12 cellular contexts compared by ENCODE assay signal in the genomic region with DNA sequence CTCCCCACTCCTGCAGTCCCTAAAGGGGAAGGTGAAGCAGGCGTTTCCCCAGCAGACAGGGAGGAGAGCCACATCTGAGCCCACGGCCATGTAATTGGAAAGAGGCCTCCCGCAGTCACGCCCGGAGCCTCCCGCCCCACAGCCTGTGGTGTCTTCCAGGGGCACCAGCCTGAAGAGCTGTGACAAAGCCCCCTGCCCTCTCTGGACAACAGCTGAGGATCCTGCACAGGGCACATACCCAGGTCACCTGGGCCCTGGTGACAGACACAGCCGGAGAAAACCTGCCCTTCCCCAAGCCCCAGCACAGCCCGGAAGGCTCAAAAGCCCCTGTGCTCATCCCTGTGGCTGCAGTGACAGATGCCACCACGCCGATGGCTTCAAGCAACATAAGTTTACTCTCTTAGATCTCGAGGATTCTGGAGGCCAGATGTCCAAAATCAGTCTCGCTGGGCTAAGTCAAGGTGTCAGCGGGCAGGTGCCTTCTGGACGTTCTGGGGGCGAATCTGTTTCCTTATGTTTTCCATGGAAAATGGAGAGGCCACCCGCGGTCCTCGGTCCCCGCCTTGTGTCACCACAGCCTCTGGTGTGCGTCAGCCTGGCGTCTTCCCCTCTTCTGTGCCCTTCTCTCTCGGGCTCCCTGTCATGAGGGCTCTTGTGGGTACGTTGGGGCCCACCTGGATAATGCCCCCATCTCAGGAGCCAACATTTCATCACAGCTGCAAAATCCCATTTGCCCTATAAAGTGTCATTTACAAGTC.
DNase-seq lines count a peak whose midpoint lies in the region; ATAC-seq and TF ChIP-seq lines count a peak whose summit lies in the region.
"Had no signal": no experiment of that assay in that cellular context is flagged by ENCODE, and none has a peak within 500 bp of the region (broad histone marks: within the 10 kb centered on the region; RNA-seq: fewer than 3 reads in every experiment).

No MANE protein-coding gene starts in this region.

- no peak for DNase-seq in AG04449 (ENCODE audit: low read depth, low spot score)
- no peak for DNase-seq in PC-3
- no peak for DNase-seq in esophagus squamous epithelium (lab: John Stamatoyannopoulos, UW)
- DNase-seq in retina = peak; percentile 61
- DNase-seq in NCI-H748 (lab: John Stamatoyannopoulos, UW; ENCODE audit: unreplicated experiment) = no peak
- DNase-seq in NCI-H1930 (lab: John Stamatoyannopoulos, UW) = no peak
- DNase-seq: activated T-cell treated with anti-CD3 and anti-CD28 coated beads, Interleukin-2, amount 50 U/mL, for 24 hours; cerebellar nuclear complex; Karpas-422; RPMI8226 had no signal

- H3K4me1 ChIP-seq in PC-3 (ENCODE audit: insufficient read depth, low read length) (peaks cover 17% of the 10 kb centered on the region), esophagus squamous epithelium (peaks cover 5 to 22% (median 13%) of the 10 kb centered on the region in 3 donors)

- BruUV-seq in PC-3 (replicated peaks; lab: Mats Ljungman, UMichigan) = no TSS peak

- TF ChIP-seq POLR2A in esophagus squamous epithelium (IDR thresholded peaks at IDR 0.05) = no peak

- H3K36me3 ChIP-seq in PC-3 (ENCODE audit: low read depth, low read length) (peaks cover 2% of the 10 kb centered on the region; the same call in 1 of the 2 replicates), esophagus squamous epithelium (peaks cover 14 to 77% (median 14%) of the 10 kb centered on the region in 3 donors)

- no peaks in the 10 kb centered on the region for H3K79me2 ChIP-seq in PC-3 (ENCODE audit: low read length)

- intact Hi-C loops in PC-3 (cut with micrococcal nuclease) (no loop called here), esophagus squamous epithelium (cut with DNase I) (no loop called here)

- H3F3A ChIP-seq in PC-3 (ENCODE audit: low read length, unreplicated experiment) = peaks cover 4% of the 10 kb centered on the region

- TF ChIP-seq CTCF in AG04449 (IDR thresholded peaks at IDR 0.05; ENCODE audit: insufficient read depth, low read length, missing control alignments) = no peak
- TF ChIP-seq CTCF in PC-3 (conservative IDR thresholded peaks at IDR 0.05; ENCODE audit: low read depth, low read length) = no peak
- no peak for TF ChIP-seq CTCF in esophagus squamous epithelium (IDR thresholded peaks at IDR 0.05)

- no peak overlapping the region for H3K9ac ChIP-seq in PC-3 (ENCODE audit: low read length)

- H3K4me2 ChIP-seq in PC-3 (ENCODE audit: low read length) = peak overlapping the region; percentile 70

- H3K4me3 ChIP-seq in AG04449 (ENCODE audit: low read depth, low read length) (peak overlapping the region; percentile 8; the same call in 1 of the 2 replicates), PC-3 (ENCODE audit: low read length) (no peak overlapping the region), esophagus squamous epithelium (peak overlapping the region in 2 of 4 donors; percentile 22 to 44)

- no peaks in the 10 kb centered on the region for H3K9me3 ChIP-seq in PC-3 (ENCODE audit: low read length)
- no peaks in the 10 kb centered on the region for H3K9me3 ChIP-seq in esophagus squamous epithelium

- ATAC-seq in PC-3 (no peak), GM19328 (IDR thresholded peaks at IDR 0.05; ENCODE audit: unreplicated experiment) (no peak), GM21723 (IDR thresholded peaks at IDR 0.05; ENCODE audit: unreplicated experiment) (no peak)

- POLR2A ChIA-PET in AG04449 (lab: Yijun Ruan, JAX) = interaction anchor here (1.5 kb wide), 1 partner anchor 37 kb away, joined by 3 read pairs; no protein-coding TSS in a partner anchor
- POLR2A ChIA-PET in PC-3 (lab: Charles Lee; ENCODE audit: unreplicated experiment) = no interaction called here

- no peak overlapping the region for H2AFZ ChIP-seq in PC-3 (ENCODE audit: low read length)

- H3K9me2 ChIP-seq in PC-3 (replicated peaks; ENCODE audit: low read length) = no peaks in the 10 kb centered on the region

- H4K20me1 ChIP-seq in PC-3 (ENCODE audit: low read length) = no peaks in the 10 kb centered on the region

- CTCF ChIA-PET in AG04449 (lab: Yijun Ruan, JAX) = interaction anchor here (1.1 to 1.9 kb wide), 4 partner anchors 51 to 219 kb away, joined by 3 to 10 read pairs (median 5); no protein-coding TSS in a partner anchor
- CTCF ChIA-PET in PC-3 (lab: Charles Lee) = no interaction called here

- H3K27me3 ChIP-seq in PC-3 (ENCODE audit: low read length) = no peaks in the 10 kb centered on the region
- no peaks in the 10 kb centered on the region for H3K27me3 ChIP-seq in esophagus squamous epithelium

- WGBS in esophagus squamous epithelium, 2 donors = 84 to 94% methylated on average over 15 of the region's 23 CpGs

- H3K27ac ChIP-seq in PC-3 (ENCODE audit: low read length) = no peak overlapping the region
- peak overlapping the region; percentile 47 to 73 (median 61) for H3K27ac ChIP-seq in esophagus squamous epithelium
